9 cellular contexts compared by ENCODE assay signal in the genomic region with DNA sequence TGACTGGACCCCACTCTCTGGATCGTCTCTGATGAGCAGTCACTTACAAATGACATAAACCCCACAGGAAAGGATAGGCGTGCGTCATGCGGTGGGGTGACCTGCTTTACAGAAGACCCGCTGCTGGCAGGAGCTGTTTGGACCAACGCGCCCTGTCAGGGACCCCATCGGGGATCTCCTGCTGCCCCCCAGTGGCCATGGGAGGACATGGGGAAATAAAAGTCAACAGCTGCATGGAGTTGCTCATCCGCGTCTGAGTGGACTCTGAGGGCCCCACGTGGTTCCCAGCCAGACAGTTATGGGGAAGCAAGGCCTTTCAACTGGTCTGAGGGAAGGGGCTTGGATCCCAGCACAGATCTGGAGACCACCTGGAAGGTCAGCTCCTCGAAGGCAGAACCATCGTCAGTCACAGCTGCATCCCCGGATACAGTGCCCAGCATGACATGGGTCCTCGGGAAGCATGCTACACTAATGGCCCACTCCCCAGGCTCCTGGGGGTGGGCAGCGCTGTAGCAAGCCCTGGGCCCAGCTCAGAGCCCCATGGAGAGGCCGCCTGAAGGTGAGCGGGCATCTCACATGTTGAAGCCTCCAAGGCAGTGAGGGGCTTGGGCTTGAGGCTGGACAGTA. TPM values are rescaled to one million over a fixed set of nuclear protein-coding genes. Genes with fewer than 3 reads are reported as not detected.
DNase-seq lines count a peak whose midpoint lies in the region; ATAC-seq and TF ChIP-seq lines count a peak whose summit lies in the region.
"Had no signal": no experiment of that assay in that cellular context is flagged by ENCODE, and none has a peak within 500 bp of the region (broad histone marks: within the 10 kb centered on the region; RNA-seq: fewer than 3 reads in every experiment).

No MANE protein-coding gene starts in this region.

- H3K9me3 Mint-ChIP-seq in activated CD4-positive, alpha-beta T cell treated with anti-CD3 and anti-CD28 coated beads, Interleukin-2, amount 10 ng/mL, durations not matched to agents 24 days and 14 days, result no peaks in the 10 kb centered on the region
- H3K9me3 Mint-ChIP-seq: T-helper 1 cell treated with Interleukin-12 subunit alpha and Interleukin-12 subunit beta and Interleukin-4 antibody, amounts not matched to agents 30 μg/mL and 1 μg/mL, for 36 hours had no signal

- TF ChIP-seq POLR2A in lower leg skin (IDR thresholded peaks at IDR 0.05), result no peak

- H3K27me3 Mint-ChIP-seq in activated CD4-positive, alpha-beta T cell treated with anti-CD3 and anti-CD28 coated beads, Interleukin-2, amount 10 ng/mL, durations not matched to agents 24 days and 14 days, result no peaks in the 10 kb centered on the region

- peak overlapping the region in 1 of 2 donors; percentile 29 for H3K9ac ChIP-seq in colonic mucosa (ENCODE audit: low read depth in 2 of 2, low read length in 2 of 2)

- TF ChIP-seq CTCF in colonic mucosa (IDR thresholded peaks at IDR 0.05) (peak; percentile 80), lower leg skin (IDR thresholded peaks at IDR 0.05) (peak in 1 of 3 donors; percentile 79)

- no peaks in the 10 kb centered on the region for H3K9me3 ChIP-seq in colonic mucosa

- H3K4me1 Mint-ChIP-seq in activated CD4-positive, alpha-beta T cell treated with anti-CD3 and anti-CD28 coated beads, Interleukin-2, amount 10 ng/mL, durations not matched to agents 24 days and 14 days, result peaks cover 14% of the 10 kb centered on the region

- H3K4me3 ChIP-seq in colonic mucosa, result no peak overlapping the region
- no peak overlapping the region for H3K4me3 ChIP-seq in lower leg skin (ENCODE audit: low read depth, poor library complexity, severe bottlenecking)

- H3K36me3 ChIP-seq in colonic mucosa, result no peaks in the 10 kb centered on the region

- H3K27ac ChIP-seq in colonic mucosa, result no peak overlapping the region

- H3K27ac Mint-ChIP-seq in activated CD4-positive, alpha-beta T cell treated with anti-CD3 and anti-CD28 coated beads, Interleukin-2, amount 10 ng/mL, durations not matched to agents 24 days and 14 days, result no peak overlapping the region
- H3K27ac Mint-ChIP-seq: T-helper 1 cell treated with Interleukin-12 subunit alpha and Interleukin-12 subunit beta and Interleukin-4 antibody, amounts not matched to agents 30 μg/mL and 1 μg/mL, for 36 hours had no signal

- WGBS in lower leg skin, 2 donors, result 14 to 15% methylated on average over 7 to 17 of the region's 18 CpGs

- H3K36me3 Mint-ChIP-seq in activated CD4-positive, alpha-beta T cell treated with anti-CD3 and anti-CD28 coated beads, Interleukin-2, amount 10 ng/mL, durations not matched to agents 24 days and 14 days (ENCODE audit: low read depth), result no peaks in the 10 kb centered on the region

- intact Hi-C loops in activated CD4-positive, alpha-beta T cell treated with anti-CD3 and anti-CD28 coated beads, Interleukin-2, amount 10 ng/mL, durations not matched to agents 24 days and 14 days (cut with micrococcal nuclease), result loop anchor here (1.0 to 10.0 kb wide), 3 partner anchors 43 to 425 kb away; no protein-coding TSS in a partner anchor
- intact Hi-C loops in colonic mucosa (cut with DNase I), result loop anchor here (5.0 kb wide), 1 partner anchor 42 kb away; no protein-coding TSS in a partner anchor
- intact Hi-C loops in lower leg skin (cut with DNase I; ENCODE audit: low total_unique reads), result no loop called here

- DNase-seq in D341Med (ENCODE audit: low spot score), result peak; percentile 91
- DNase-seq in NCI-H524 (lab: John Stamatoyannopoulos, UW), result peak; percentile 84 to 93
- peak; percentile 91 for DNase-seq in activated CD4-positive, alpha-beta T cell treated with anti-CD3 and anti-CD28 coated beads, Interleukin-2, amount 10 ng/mL, durations not matched to agents 24 days and 14 days
- peak; percentile 85 for DNase-seq in colonic mucosa
- peak; percentile 69 to 97 for DNase-seq in lower leg skin (ENCODE audit: low spot score in 2 of 2)
- DNase-seq in stimulated activated CD4-positive, alpha-beta T cell treated with anti-CD3 and anti-CD28 coated beads, Interleukin-4, amount 100 ng/mL, for 48 hours (ENCODE audit: low read depth in 2 of 2), result peak; percentile 78 to 80

- ATAC-seq in HG02885 (IDR thresholded peaks at IDR 0.05; ENCODE audit: poor library complexity, unreplicated experiment) (peak; percentile 64), HG03139 (IDR thresholded peaks at IDR 0.05; ENCODE audit: unreplicated experiment) (no peak)

- no peaks in the 10 kb centered on the region for H3K27me3 ChIP-seq in colonic mucosa

- H3K4me3 Mint-ChIP-seq in activated CD4-positive, alpha-beta T cell treated with anti-CD3 and anti-CD28 coated beads, Interleukin-2, amount 10 ng/mL, durations not matched to agents 24 days and 14 days, result no peak overlapping the region
- H3K4me3 Mint-ChIP-seq: T-helper 1 cell treated with Interleukin-12 subunit alpha and Interleukin-12 subunit beta and Interleukin-4 antibody, amounts not matched to agents 30 μg/mL and 1 μg/mL, for 36 hours had no signal

- peaks cover 8% of the 10 kb centered on the region for H3K4me1 ChIP-seq in colonic mucosa

RNA-seq across cellular contexts. Expression of gene PTH1R, which starts 32.1 kb away (rescaled TPM):
- total RNA-seq in activated CD4-positive, alpha-beta T cell treated with anti-CD3 and anti-CD28 coated beads, Interleukin-2, amount 10 ng/mL, durations not matched to agents 24 days and 14 days, result not detected in 2 replicates
- total RNA-seq in colonic mucosa (under 1 TPM; 0.69 to 0.86 TPM), lower leg skin (1 to 10 TPM; 1.8 to 5.4 (median 2.5) TPM)

RNA-seq across cellular contexts. Expression of gene MYL3, which starts 46.4 kb away (rescaled TPM):
- total RNA-seq in activated CD4-positive, alpha-beta T cell treated with anti-CD3 and anti-CD28 coated beads, Interleukin-2, amount 10 ng/mL, durations not matched to agents 24 days and 14 days, result not detected in 2 replicates
- total RNA-seq in colonic mucosa (1 to 10 TPM in 1 of 2 donors, not detected in 1; 1.7 TPM), lower leg skin (1 to 10 TPM in 2 of 4 donors, under 1 TPM in 1, not detected in 1; 0.59 to 1.7 (median 1.3) TPM)
